ENCODE assay signal across 26 cellular contexts in genomic region chr3:50117120-50117519, GRCh38. TPM values are rescaled to one million over a fixed set of nuclear protein-coding genes. Genes with fewer than 3 reads are reported as not detected.
"Had no signal": no experiment of that assay in that cellular context is flagged by ENCODE, and none has a peak within 500 bp of the region (broad histone marks: within the 10 kb centered on the region; RNA-seq: fewer than 3 reads in every experiment).

No MANE protein-coding gene starts in this region.

- H3K4me3 ChIP-seq: ascending aorta, body of pancreas, K562, Peyer's patch had no signal

- H3K4me1 ChIP-seq: body of pancreas had no signal

- DNase-seq: activated CD4-positive, alpha-beta memory T cell treated with anti-CD3 and anti-CD28 coated beads for 36 hours; activated CD4-positive, alpha-beta T cell treated with anti-CD3 and anti-CD28 coated beads, Interleukin-2, amount 10 ng/mL, durations not matched to agents 7 days and 5 days; activated CD4-positive, CD25-positive, alpha-beta regulatory T cell; activated CD8-positive, alpha-beta memory T cell treated with anti-CD3 and anti-CD28 coated beads for 24 hours; activated naive CD4-positive, alpha-beta T cell treated with Interleukin-2 at 50 U/mL for 16 hours; activated naive CD8-positive, alpha-beta T cell treated with anti-CD3 and anti-CD28 coated beads, Interleukin-2, amount 50 U/mL, for 24 hours; activated T-cell treated with anti-CD3 and anti-CD28 coated beads, Interleukin-2, amount 50 U/mL, for 48 hours; amniotic stem cell; body of pancreas; cerebellar nuclear complex; Kasumi-1; NCI-H1048; NCI-H146; NCI-H187 treated with DMSO at 0.1 percent for 48 hours; NCI-H2081 treated with DMSO at 0.1 percent for 48 hours; NCI-H446; NCI-H524; Peyer's patch; SHP77 treated with DMSO at 0.1 percent for 48 hours; T1000 had no signal

- H3K27me3 Mint-ChIP-seq: activated CD4-positive, alpha-beta memory T cell treated with anti-CD3 and anti-CD28 coated beads for 36 hours; activated CD4-positive, alpha-beta T cell treated with anti-CD3 and anti-CD28 coated beads, Interleukin-2, amount 10 ng/mL, durations not matched to agents 7 days and 5 days; activated naive CD8-positive, alpha-beta T cell treated with anti-CD3 and anti-CD28 coated beads, Interleukin-2, amount 50 U/mL, for 24 hours had no signal

- H3K4me3 Mint-ChIP-seq: activated CD4-positive, alpha-beta memory T cell treated with anti-CD3 and anti-CD28 coated beads for 36 hours; activated CD4-positive, alpha-beta T cell treated with anti-CD3 and anti-CD28 coated beads, Interleukin-2, amount 10 ng/mL, durations not matched to agents 7 days and 5 days; activated naive CD8-positive, alpha-beta T cell treated with anti-CD3 and anti-CD28 coated beads, Interleukin-2, amount 50 U/mL, for 24 hours; T-helper 1 cell treated with Interleukin-12 subunit alpha and Interleukin-12 subunit beta and Interleukin-4 antibody, amounts not matched to agents 30 μg/mL and 1 μg/mL, for 36 hours had no signal

- H3K27ac Mint-ChIP-seq: activated CD4-positive, alpha-beta memory T cell treated with anti-CD3 and anti-CD28 coated beads for 36 hours; activated CD4-positive, alpha-beta T cell treated with anti-CD3 and anti-CD28 coated beads, Interleukin-2, amount 10 ng/mL, durations not matched to agents 7 days and 5 days; activated naive CD4-positive, alpha-beta T cell treated with anti-CD3 and anti-CD28 coated beads, Interleukin-2, amount 50 U/mL, for 72 hours; activated naive CD8-positive, alpha-beta T cell treated with anti-CD3 and anti-CD28 coated beads, Interleukin-2, amount 50 U/mL, for 24 hours; activated T-helper 2 cell treated with anti-CD3 and anti-CD28 coated beads, Interferon-gamma antibody, Interleukin-2, Interleukin-4, amounts not matched to agents 10 μg/mL and 5 μg/mL and 100 μg/mL, durations not matched to agents 14 hours and 24 hours and 36 hours; T-helper 1 cell treated with Interleukin-12 subunit alpha and Interleukin-12 subunit beta and Interleukin-4 antibody, amounts not matched to agents 30 μg/mL and 1 μg/mL, for 36 hours had no signal

- H3K4me1 Mint-ChIP-seq: activated CD4-positive, alpha-beta T cell treated with anti-CD3 and anti-CD28 coated beads, Interleukin-2, amount 10 ng/mL, durations not matched to agents 7 days and 5 days; activated naive CD8-positive, alpha-beta T cell treated with anti-CD3 and anti-CD28 coated beads, Interleukin-2, amount 50 U/mL, for 24 hours had no signal

- H3K9me3 ChIP-seq: ascending aorta, body of pancreas, Peyer's patch had no signal

- FAIRE-seq: K562, TTC549 had no signal

- H3K27ac ChIP-seq: ascending aorta, body of pancreas, Peyer's patch had no signal

- H3K27me3 ChIP-seq: ascending aorta, body of pancreas, Peyer's patch had no signal

- ATAC-seq: activated naive CD4-positive, alpha-beta T cell treated with anti-CD3 and anti-CD28 coated beads, Interleukin-2, amount 50 U/mL, for 72 hours; activated naive CD8-positive, alpha-beta T cell treated with anti-CD3 and anti-CD28 coated beads, Interleukin-2, amount 50 U/mL, for 24 hours; body of pancreas; K562 had no signal

- H3K9me3 Mint-ChIP-seq: activated CD4-positive, alpha-beta memory T cell treated with anti-CD3 and anti-CD28 coated beads for 36 hours; activated CD4-positive, alpha-beta T cell treated with anti-CD3 and anti-CD28 coated beads, Interleukin-2, amount 10 ng/mL, durations not matched to agents 7 days and 5 days; activated naive CD4-positive, alpha-beta T cell treated with anti-CD3 and anti-CD28 coated beads, Interleukin-2, amount 50 U/mL, for 72 hours; activated naive CD8-positive, alpha-beta T cell treated with anti-CD3 and anti-CD28 coated beads, Interleukin-2, amount 50 U/mL, for 24 hours; activated T-helper 2 cell treated with anti-CD3 and anti-CD28 coated beads, Interferon-gamma antibody, Interleukin-2, Interleukin-4, amounts not matched to agents 10 μg/mL and 5 μg/mL and 100 μg/mL, durations not matched to agents 14 hours and 24 hours and 36 hours; T-helper 1 cell treated with Interleukin-12 subunit alpha and Interleukin-12 subunit beta and Interleukin-4 antibody, amounts not matched to agents 30 μg/mL and 1 μg/mL, for 36 hours had no signal

RNA-seq across cellular contexts. Expression of gene SEMA3F, which starts 38.0 kb away (rescaled TPM):
- total RNA-seq: activated CD4-positive, alpha-beta T cell treated with anti-CD3 and anti-CD28 coated beads, Interleukin-2, amount 10 ng/mL, durations not matched to agents 7 days and 5 days had no signal
